ENCODE assay signal across 13 cellular contexts in the genomic region with DNA sequence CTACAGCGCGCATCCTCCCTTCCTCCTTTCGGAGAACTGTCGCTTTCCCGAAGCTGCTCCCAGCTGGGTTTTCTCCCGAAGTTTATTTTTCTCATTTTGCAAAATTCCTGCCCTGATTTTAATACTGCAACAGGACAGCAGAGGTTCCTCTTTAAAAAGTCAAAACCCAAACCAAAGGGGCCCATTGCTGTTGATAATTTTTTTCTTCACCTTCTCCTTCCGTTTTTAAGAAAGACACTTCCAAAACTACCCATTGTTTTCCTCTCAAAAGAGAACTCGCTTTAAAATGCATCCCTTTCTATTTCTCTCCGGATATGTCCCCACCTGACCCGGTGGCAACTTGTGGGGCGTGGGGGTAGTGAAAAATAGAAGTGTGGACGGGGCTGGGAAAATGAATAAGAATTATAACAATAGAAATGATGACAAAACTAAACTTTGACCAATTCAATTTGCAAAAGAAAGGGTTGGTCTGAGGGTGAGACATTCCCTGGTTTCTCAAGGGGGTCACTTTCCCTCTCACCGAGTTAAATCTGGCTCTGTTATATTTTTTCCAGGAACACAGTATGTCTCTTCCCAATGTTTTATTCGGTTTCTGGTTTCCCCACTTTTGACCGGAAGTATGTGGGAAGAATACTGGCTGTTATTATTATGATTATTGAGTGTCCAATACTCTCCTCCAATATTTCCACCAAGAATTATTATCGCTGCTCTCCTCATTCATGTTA. TPM values are rescaled to one million over a fixed set of nuclear protein-coding genes. Genes with fewer than 3 reads are reported as not detected.
DNase-seq lines count a peak whose midpoint lies in the region; ATAC-seq and TF ChIP-seq lines count a peak whose summit lies in the region.
"Had no signal": no experiment of that assay in that cellular context is flagged by ENCODE, and none has a peak within 500 bp of the region (broad histone marks: within the 10 kb centered on the region; RNA-seq: fewer than 3 reads in every experiment).

No MANE protein-coding gene starts in this region.

- peaks cover 4% of the 10 kb centered on the region for H3K9me3 Mint-ChIP-seq in activated naive CD8-positive, alpha-beta T cell treated with anti-CD3 and anti-CD28 coated beads, Interleukin-2, amount 10 ng/mL, durations not matched to agents 7 days and 5 days
- no peaks in the 10 kb centered on the region for H3K9me3 Mint-ChIP-seq in activated naive CD8-positive, alpha-beta T cell treated with anti-CD3 and anti-CD28 coated beads, Interleukin-2, amount 50 U/mL, for 24 hours
- peaks cover 2% of the 10 kb centered on the region for H3K9me3 Mint-ChIP-seq in memory B cell

- no peaks in the 10 kb centered on the region for H3K36me3 ChIP-seq in thoracic aorta
- H3K36me3 ChIP-seq: BLaER1 had no signal

- peak overlapping the region; percentile 75 for H3K27ac Mint-ChIP-seq in activated naive CD8-positive, alpha-beta T cell treated with anti-CD3 and anti-CD28 coated beads, Interleukin-2, amount 10 ng/mL, durations not matched to agents 7 days and 5 days
- H3K27ac Mint-ChIP-seq in activated naive CD8-positive, alpha-beta T cell treated with anti-CD3 and anti-CD28 coated beads, Interleukin-2, amount 50 U/mL, for 24 hours: no peak overlapping the region
- H3K27ac Mint-ChIP-seq in memory B cell: no peak overlapping the region

- TF ChIP-seq CTCF in cardiac fibroblast (IDR thresholded peaks at IDR 0.05; ENCODE audit: low read depth, low read length) (no peak), thoracic aorta (IDR thresholded peaks at IDR 0.05) (no peak), foreskin keratinocyte (conservative IDR thresholded peaks at IDR 0.05) (no peak)

- peaks cover 2% of the 10 kb centered on the region for H3K36me3 Mint-ChIP-seq in activated naive CD8-positive, alpha-beta T cell treated with anti-CD3 and anti-CD28 coated beads, Interleukin-2, amount 10 ng/mL, durations not matched to agents 7 days and 5 days
- no peaks in the 10 kb centered on the region for H3K36me3 Mint-ChIP-seq in activated naive CD8-positive, alpha-beta T cell treated with anti-CD3 and anti-CD28 coated beads, Interleukin-2, amount 50 U/mL, for 24 hours (ENCODE audit: low read depth)
- no peaks in the 10 kb centered on the region for H3K36me3 Mint-ChIP-seq in memory B cell

- H3K4me3 Mint-ChIP-seq in activated naive CD8-positive, alpha-beta T cell treated with anti-CD3 and anti-CD28 coated beads, Interleukin-2, amount 10 ng/mL, durations not matched to agents 7 days and 5 days: peak overlapping the region; percentile 42
- H3K4me3 Mint-ChIP-seq in activated naive CD8-positive, alpha-beta T cell treated with anti-CD3 and anti-CD28 coated beads, Interleukin-2, amount 50 U/mL, for 24 hours: no peak overlapping the region
- peak overlapping the region; percentile 9 for H3K4me3 Mint-ChIP-seq in memory B cell

- H3K27me3 Mint-ChIP-seq in activated naive CD8-positive, alpha-beta T cell treated with anti-CD3 and anti-CD28 coated beads, Interleukin-2, amount 10 ng/mL, durations not matched to agents 7 days and 5 days: peaks cover 93% of the 10 kb centered on the region
- peaks cover 91% of the 10 kb centered on the region for H3K27me3 Mint-ChIP-seq in activated naive CD8-positive, alpha-beta T cell treated with anti-CD3 and anti-CD28 coated beads, Interleukin-2, amount 50 U/mL, for 24 hours
- H3K27me3 Mint-ChIP-seq in memory B cell: peaks cover 49% of the 10 kb centered on the region

- H3K4me1 ChIP-seq in thoracic aorta (ENCODE audit: control insufficient read depth in 1 of 2, low read depth in 2 of 2): peaks cover 7 to 24% of the 10 kb centered on the region in 2 donors
- H3K4me1 ChIP-seq in foreskin keratinocyte: no peaks in the 10 kb centered on the region
- H3K4me1 ChIP-seq: BLaER1 had no signal

- DNase-seq in activated naive CD8-positive, alpha-beta T cell treated with anti-CD3 and anti-CD28 coated beads, Interleukin-2, amount 10 ng/mL, durations not matched to agents 7 days and 5 days: no peak
- no peak for DNase-seq in activated naive CD8-positive, alpha-beta T cell treated with anti-CD3 and anti-CD28 coated beads, Interleukin-2, amount 50 U/mL, for 24 hours
- peak in 1 of 2 donors; percentile 19 for DNase-seq in cardiac fibroblast (ENCODE audit: low read depth in 2 of 2)
- DNase-seq in memory B cell (ENCODE audit: low spot score in 2 of 2): no peak
- no peak for DNase-seq in thoracic aorta (ENCODE audit: low spot score)
- DNase-seq in foreskin keratinocyte: no peak
- DNase-seq in iPS-NIHi7 (ENCODE audit: extremely low spot score): no peak
- DNase-seq: activated CD4-positive, alpha-beta T cell treated with anti-CD3 and anti-CD28 coated beads, Interleukin-2, amount 50 U/mL, for 4 hours; NCI-H2081 treated with DMSO at 0.1 percent for 48 hours had no signal

- peaks cover 14% of the 10 kb centered on the region for H3K27me3 ChIP-seq in thoracic aorta (replicated peaks; ENCODE audit: insufficient read depth)
- peaks cover 99% of the 10 kb centered on the region for H3K27me3 ChIP-seq in foreskin keratinocyte

- H3K4me3 ChIP-seq in cardiac fibroblast (replicated peaks in 1 of 2; ENCODE audit: low read depth in 2 of 2, low read length in 2 of 2) (peak overlapping the region; percentile 41 to 51), thoracic aorta (peak overlapping the region; percentile 69)
- H3K4me3 ChIP-seq: BLaER1 had no signal

- POLR2A ChIA-PET in activated naive CD8-positive, alpha-beta T cell treated with anti-CD3 and anti-CD28 coated beads, Interleukin-2, amount 10 ng/mL, durations not matched to agents 7 days and 5 days (lab: Charles Lee): no interaction called here

- ATAC-seq in activated naive CD8-positive, alpha-beta T cell treated with anti-CD3 and anti-CD28 coated beads, Interleukin-2, amount 10 ng/mL, durations not matched to agents 7 days and 5 days (ENCODE audit: low read depth): no peak
- no peak for ATAC-seq in activated naive CD8-positive, alpha-beta T cell treated with anti-CD3 and anti-CD28 coated beads, Interleukin-2, amount 50 U/mL, for 24 hours
- ATAC-seq in memory B cell (ENCODE audit: low read depth): no peak
- ATAC-seq in thoracic aorta (ENCODE audit: insufficient number of reproducible peaks, low FRiP score, low read depth): no peak
- ATAC-seq in foreskin keratinocyte: no peak
- ATAC-seq in activated CD4-positive, CD25-positive, alpha-beta regulatory T cell treated with anti-CD3 and anti-CD28 coated beads, Interleukin-2, amount 50 U/mL, for 24 hours: no peak

- peaks cover 9% of the 10 kb centered on the region for H3K4me1 Mint-ChIP-seq in activated naive CD8-positive, alpha-beta T cell treated with anti-CD3 and anti-CD28 coated beads, Interleukin-2, amount 10 ng/mL, durations not matched to agents 7 days and 5 days
- peaks cover 11% of the 10 kb centered on the region for H3K4me1 Mint-ChIP-seq in activated naive CD8-positive, alpha-beta T cell treated with anti-CD3 and anti-CD28 coated beads, Interleukin-2, amount 50 U/mL, for 24 hours
- H3K4me1 Mint-ChIP-seq in memory B cell: peaks cover 2% of the 10 kb centered on the region

- no peaks in the 10 kb centered on the region for H3K9me3 ChIP-seq in thoracic aorta

- no peak overlapping the region for H3K27ac ChIP-seq in thoracic aorta
- no peak overlapping the region for H3K27ac ChIP-seq in foreskin keratinocyte
- H3K27ac ChIP-seq: BLaER1, KMS-11 had no signal

RNA-seq across cellular contexts. Expression of gene TBX5, which starts 4.0 kb away (rescaled TPM):
- total RNA-seq in activated naive CD8-positive, alpha-beta T cell treated with anti-CD3 and anti-CD28 coated beads, Interleukin-2, amount 10 ng/mL, durations not matched to agents 7 days and 5 days: not detected
- total RNA-seq in thoracic aorta (1 to 10 TPM in 1 of 2 donors, under 1 TPM in 1; 0.21 to 1.5 TPM), foreskin keratinocyte (not detected in 2 replicates)
- polyA plus RNA-seq in foreskin keratinocyte: not detected in 2 replicates
- total RNA-seq: myocyte had no signal
